8 cellular contexts compared by ENCODE assay signal in genomic region chr3:183699238-183699947, GRCh38. TPM values are rescaled to one million over a fixed set of nuclear protein-coding genes. Genes with fewer than 3 reads are reported as not detected.
DNase-seq lines count a peak whose midpoint lies in the region; ATAC-seq and TF ChIP-seq lines count a peak whose summit lies in the region.

No MANE protein-coding gene starts in this region.

- H2AFZ ChIP-seq in hepatocyte: no peak overlapping the region

- peak overlapping the region; percentile 97 for H3K4me3 ChIP-seq in hepatocyte

- H3K27ac Mint-ChIP-seq in stimulated activated naive B cell treated with anti-CD40 and anti-IgM and Interleukin-4, amounts not matched to agents 10 μg/mL and 1 μg/mL and 100 μg/mL, for 72 hours: peak overlapping the region; percentile 96

- H3K27me3 ChIP-seq in hepatocyte: no peaks in the 10 kb centered on the region

- H3K9me3 Mint-ChIP-seq in stimulated activated naive B cell treated with anti-CD40 and anti-IgM and Interleukin-4, amounts not matched to agents 10 μg/mL and 1 μg/mL and 100 μg/mL, for 72 hours: no peaks in the 10 kb centered on the region

- H3K4me2 ChIP-seq in hepatocyte: peak overlapping the region; percentile 90

- TF ChIP-seq CTCF in VCaP (conservative IDR thresholded peaks at IDR 0.05) (no peak), hepatocyte (IDR thresholded peaks at IDR 0.05; ENCODE audit: poor library complexity) (no peak)

- DNase-seq in NCI-H82 (lab: John Stamatoyannopoulos, UW) (peak; percentile 48), NCI-H82 treated with DMSO at 0.1 percent for 48 hours (lab: John Stamatoyannopoulos, UW; ENCODE audit: unreplicated experiment) (no peak), hepatocyte (ENCODE audit: low spot score) (peak; percentile 7), NCI-H524 treated with DMSO at 0.1 percent for 48 hours (lab: John Stamatoyannopoulos, UW) (no peak), A172 (ENCODE audit: low spot score) (no peak), NCI-H2227 (lab: John Stamatoyannopoulos, UW; ENCODE audit: unreplicated experiment) (no peak)
- no peak for DNase-seq in stimulated activated naive B cell treated with anti-CD40 and anti-IgM and Interleukin-4, amounts not matched to agents 10 μg/mL and 1 μg/mL and 100 μg/mL, for 72 hours

- 37% methylated on average over 13 of the region's 13 CpGs for WGBS in hepatocyte (ENCODE audit: low lambda C conversion rate, missing lambda C conversion rate)

- peaks cover 35% of the 10 kb centered on the region for H4K20me1 ChIP-seq in hepatocyte (ENCODE audit: insufficient read depth, poor library complexity, severe bottlenecking)

- ATAC-seq in stimulated activated naive B cell treated with anti-CD40 and anti-IgM and Interleukin-4, amounts not matched to agents 10 μg/mL and 1 μg/mL and 100 μg/mL, for 72 hours (replicated peaks): no peak

- H3K36me3 ChIP-seq in hepatocyte (replicated peaks; ENCODE audit: insufficient read depth, low read depth): no peaks in the 10 kb centered on the region

- H3K4me1 ChIP-seq in hepatocyte (ENCODE audit: insufficient read depth): peaks cover 21% of the 10 kb centered on the region

- H3K9me2 ChIP-seq in hepatocyte (replicated peaks; ENCODE audit: insufficient read depth): no peaks in the 10 kb centered on the region

- peaks cover 14 to 15% of the 10 kb centered on the region in 2 donors for H3K36me3 Mint-ChIP-seq in stimulated activated naive B cell treated with anti-CD40 and anti-IgM and Interleukin-4, amounts not matched to agents 10 μg/mL and 1 μg/mL and 100 μg/mL, for 72 hours

- H3K79me2 ChIP-seq in hepatocyte: peaks cover 71% of the 10 kb centered on the region

- peaks cover 22 to 49% of the 10 kb centered on the region in 2 donors for H3K4me1 Mint-ChIP-seq in stimulated activated naive B cell treated with anti-CD40 and anti-IgM and Interleukin-4, amounts not matched to agents 10 μg/mL and 1 μg/mL and 100 μg/mL, for 72 hours

- H3K27me3 Mint-ChIP-seq in stimulated activated naive B cell treated with anti-CD40 and anti-IgM and Interleukin-4, amounts not matched to agents 10 μg/mL and 1 μg/mL and 100 μg/mL, for 72 hours: no peaks in the 10 kb centered on the region

- H3K4me3 Mint-ChIP-seq in stimulated activated naive B cell treated with anti-CD40 and anti-IgM and Interleukin-4, amounts not matched to agents 10 μg/mL and 1 μg/mL and 100 μg/mL, for 72 hours: peak overlapping the region; percentile 77 to 82

- H3K27ac ChIP-seq in VCaP: peak overlapping the region; percentile 92
- H3K27ac ChIP-seq in hepatocyte: peak overlapping the region; percentile 96

- H3K9me3 ChIP-seq in hepatocyte (ENCODE audit: low read depth): no peaks in the 10 kb centered on the region

RNA-seq across cellular contexts. Expression of gene YEATS2, which starts 1.8 kb away (rescaled TPM):
- 19.9 and 21.5 TPM in 2 replicates for total RNA-seq in hepatocyte
- 9.8 and 12.5 TPM in 2 replicates for polyA plus RNA-seq in hepatocyte
- total RNA-seq in A172 (2014; rRNA removed; shearing (Covaris generic)): 17.8 and 20.7 TPM in 2 replicates

Comparison
In these comparisons a context has a peak if more than half of its experiments do, and no peak if none do; other contexts are left out.
1. DNase-seq: peak in NCI-H82 (single experiment) and hepatocyte (single experiment); none in NCI-H82 treated with DMSO at 0.1 percent for 48 hours (single experiment), stimulated activated naive B cell treated with anti-CD40 and anti-IgM and Interleukin-4, amounts not matched to agents 10 μg/mL and 1 μg/mL and 100 μg/mL, for 72 hours (single experiment), NCI-H524 treated with DMSO at 0.1 percent for 48 hours (single experiment), A172 (single experiment) and NCI-H2227 (single experiment).